9 cellular contexts compared by ENCODE assay signal in genomic region chr14:64671591-64671990, GRCh38. TPM values are rescaled to one million over a fixed set of nuclear protein-coding genes. Genes with fewer than 3 reads are reported as not detected.
DNase-seq lines count a peak whose midpoint lies in the region; ATAC-seq and TF ChIP-seq lines count a peak whose summit lies in the region.
"Had no signal": no experiment of that assay in that cellular context is flagged by ENCODE, and none has a peak within 500 bp of the region (broad histone marks: within the 10 kb centered on the region; RNA-seq: fewer than 3 reads in every experiment).

No MANE protein-coding gene starts in this region.

- H2BK5ac ChIP-seq in mesendoderm (ENCODE audit: low read length), result no peak overlapping the region

- TF ChIP-seq CTCF in DND-41 (IDR thresholded peaks at IDR 0.05; ENCODE audit: borderline replicate concordance, extremely low read depth, low read length, poor library complexity, severe bottlenecking) (peak; percentile 72), endodermal cell (conservative IDR thresholded peaks at IDR 0.05) (peak; percentile 85)

- no peak overlapping the region for H2AK5ac ChIP-seq in mesendoderm (ENCODE audit: low read length)

- no peak overlapping the region for H2BK120ac ChIP-seq in mesendoderm (ENCODE audit: low read depth, low read length)

- H3K79me1 ChIP-seq in mesendoderm (ENCODE audit: low read length), result no peaks in the 10 kb centered on the region

- H4K20me1 ChIP-seq in DND-41 (ENCODE audit: insufficient read depth, low read length), result no peaks in the 10 kb centered on the region

- H3K4me3 Mint-ChIP-seq in endodermal cell, result no peak overlapping the region
- H3K4me3 Mint-ChIP-seq: T-helper 1 cell treated with Interleukin-12 subunit alpha and Interleukin-12 subunit beta and Interleukin-4 antibody, amounts not matched to agents 30 μg/mL and 1 μg/mL, for 36 hours had no signal

- H3K79me2 ChIP-seq in DND-41 (ENCODE audit: insufficient read depth, low read length) (no peaks in the 10 kb centered on the region), mesendoderm (ENCODE audit: control insufficient read depth, insufficient read depth, low read length) (no peaks in the 10 kb centered on the region)

- WGBS in endodermal cell (ENCODE audit: insufficient coverage in 1 of 2, insufficient read length in 1 of 2), 2 experiments, result 18 to 32% methylated on average over 3 of the region's 3 CpGs
- no CpG with 5 or more reads among the region's 3 CpGs for WGBS in mesendoderm (ENCODE audit: extremely low coverage, insufficient coverage, low lambda C conversion rate)

- H3K27me3 ChIP-seq in DND-41 (ENCODE audit: insufficient read depth, low read length, poor library complexity), result peaks cover 15% of the 10 kb centered on the region
- peaks cover 4% of the 10 kb centered on the region for H3K27me3 ChIP-seq in endodermal cell (ENCODE audit: control insufficient read depth, insufficient read depth, low read length, poor library complexity, severe bottlenecking)
- H3K27me3 ChIP-seq in mesendoderm (ENCODE audit: insufficient read depth, low read length, poor library complexity), result no peaks in the 10 kb centered on the region

- no peak overlapping the region for H4K8ac ChIP-seq in mesendoderm (ENCODE audit: low read depth, low read length)

- H3K4me1 Mint-ChIP-seq in endodermal cell, result peaks cover 3% of the 10 kb centered on the region

- H3K9me3 Mint-ChIP-seq in endodermal cell, result no peaks in the 10 kb centered on the region

- H4K5ac ChIP-seq in mesendoderm (ENCODE audit: low read length), result no peak overlapping the region

- H3K9ac ChIP-seq in DND-41 (ENCODE audit: low read depth, low read length) (no peak overlapping the region), endodermal cell (ENCODE audit: extremely low read depth, low read length, poor library complexity, severe bottlenecking) (no peak overlapping the region), mesendoderm (ENCODE audit: low read length) (no peak overlapping the region)

- H2BK15ac ChIP-seq in mesendoderm (replicated peaks; ENCODE audit: low read depth), result no peak overlapping the region

- H2AFZ ChIP-seq in DND-41 (ENCODE audit: low read depth, low read length), result no peak overlapping the region

- no peak overlapping the region for H3K4ac ChIP-seq in mesendoderm (ENCODE audit: low read depth, low read length)

- H3K23ac ChIP-seq in mesendoderm (ENCODE audit: low read length), result no peak overlapping the region

- no peak overlapping the region for H3K4me2 ChIP-seq in DND-41 (ENCODE audit: insufficient read depth, low read length)
- H3K4me2 ChIP-seq in mesendoderm (ENCODE audit: low read length), result no peak overlapping the region

- no peak overlapping the region for H3K56ac ChIP-seq in mesendoderm (ENCODE audit: low read length)

- no peak for DNase-seq in DND-41
- DNase-seq in Jurkat, Clone E6-1 (ENCODE audit: low read depth, low spot score), result peak; percentile 71
- DNase-seq in RKO (ENCODE audit: low spot score), result peak; percentile 71
- no peak for DNase-seq in endodermal cell
- peak; percentile 77 for DNase-seq in mesendoderm
- no peak for DNase-seq in GF-D8 (lab: John Stamatoyannopoulos, UW)
- DNase-seq in NK-92 treated with Interleukin-12 subunit alpha and Interleukin-12 subunit beta, amount 100 ng/mL, for 24 hours (lab: John Stamatoyannopoulos, UW), result no peak
- DNase-seq in mucosa of gallbladder (ENCODE audit: low spot score), result no peak

- H3K36me3 Mint-ChIP-seq in endodermal cell (ENCODE audit: low read depth), result no peaks in the 10 kb centered on the region

- H3K27me3 Mint-ChIP-seq in endodermal cell (ENCODE audit: insufficient read depth), result peaks cover 21% of the 10 kb centered on the region

- H3K4me1 ChIP-seq in DND-41 (ENCODE audit: insufficient read depth, low read length) (0 out of 2 replicates have a peak, but pooled peaks cover 8% of the 10 kb centered on the region), endodermal cell (ENCODE audit: control insufficient read depth, insufficient read depth, low read length) (no peaks in the 10 kb centered on the region), mesendoderm (ENCODE audit: control insufficient read depth, low read depth, low read length) (peaks cover 5% of the 10 kb centered on the region)

- peak; percentile 62; the same call in 2 of the 3 replicates for ATAC-seq in DND-41 (ENCODE audit: insufficient read depth, low read depth)

- H3K9me3 ChIP-seq in DND-41 (ENCODE audit: insufficient read depth, low read length, severe bottlenecking), result no peaks in the 10 kb centered on the region
- no peaks in the 10 kb centered on the region for H3K9me3 ChIP-seq in endodermal cell (ENCODE audit: control insufficient read depth, low read length)

- H3K4me3 ChIP-seq in DND-41 (ENCODE audit: low read depth in 1 of 2, low read length in 2 of 2), result no peak overlapping the region
- H3K4me3 ChIP-seq in Jurkat, Clone E6-1 (ENCODE audit: low read length), result no peak overlapping the region
- H3K4me3 ChIP-seq in endodermal cell (ENCODE audit: low read length), result no peak overlapping the region
- H3K4me3 ChIP-seq in mesendoderm (ENCODE audit: low read length), result no peak overlapping the region

- H3K36me3 ChIP-seq in DND-41 (ENCODE audit: insufficient read depth, low read length), result no peaks in the 10 kb centered on the region
- H3K36me3 ChIP-seq in endodermal cell (ENCODE audit: control insufficient read depth, insufficient read depth, low read length), result no peaks in the 10 kb centered on the region
- no peaks in the 10 kb centered on the region for H3K36me3 ChIP-seq in mesendoderm (ENCODE audit: control insufficient read depth, insufficient read depth, low read length)

- H3K27ac ChIP-seq in DND-41 (ENCODE audit: low read length) (no peak overlapping the region), endodermal cell (ENCODE audit: low read depth, low read length) (no peak overlapping the region), mesendoderm (ENCODE audit: low read depth, low read length) (no peak overlapping the region)

- no peak overlapping the region for H3K27ac Mint-ChIP-seq in endodermal cell
- H3K27ac Mint-ChIP-seq: T-helper 1 cell treated with Interleukin-12 subunit alpha and Interleukin-12 subunit beta and Interleukin-4 antibody, amounts not matched to agents 30 μg/mL and 1 μg/mL, for 36 hours had no signal

- H3K18ac ChIP-seq in mesendoderm (ENCODE audit: low read length), result no peak overlapping the region

RNA-seq across cellular contexts. Expression of gene PLEKHG3, which starts 32.6 kb away (rescaled TPM):
- 0.11 TPM for polyA plus RNA-seq in Jurkat, Clone E6-1 (2012; ENCODE audit: insufficient read depth, insufficient read length)
- total RNA-seq in endodermal cell, result 10 to 100 TPM; 31.7 to 52.6 TPM
- polyA plus RNA-seq in endodermal cell (2013, experiment 1 of 2), result 35.6 TPM
- polyA plus RNA-seq in endodermal cell (2013, experiment 2 of 2), result 30.8 TPM
- 20.7 TPM for polyA plus RNA-seq in mesendoderm (2013, experiment 1 of 2)
- polyA plus RNA-seq in mesendoderm (2013, experiment 2 of 2), result 21.8 TPM
- 101 TPM for total RNA-seq in mucosa of gallbladder

Comparison
In these comparisons a context has a peak if more than half of its experiments do, and no peak if none do; other contexts are left out.
1. DNase-seq: peak in Jurkat, Clone E6-1 (single experiment), RKO (single experiment) and mesendoderm (single experiment); none in DND-41 (single experiment), endodermal cell (single experiment), GF-D8 (single experiment), NK-92 treated with Interleukin-12 subunit alpha and Interleukin-12 subunit beta, amount 100 ng/mL, for 24 hours (single experiment) and mucosa of gallbladder (single experiment).